8 cellular contexts compared by ENCODE assay signal in genomic region chr12:31589896-31590729, GRCh38. TPM values are rescaled to one million over a fixed set of nuclear protein-coding genes. Genes with fewer than 3 reads are reported as not detected.
A peak's percentile ranks its signal among the peaks of the same experiment; 100 is the strongest.
DNase-seq lines count a peak whose midpoint lies in the region; ATAC-seq, FAIRE-seq and TF ChIP-seq lines count a peak whose summit lies in the region.

No MANE protein-coding gene starts in this region.

- H3K4me3 ChIP-seq in Panc1 (ENCODE audit: low read depth in 2 of 2, low read length in 2 of 2) (peak overlapping the region; percentile 72 to 91), GM12878 (peak overlapping the region; percentile 87), iPS DF 6.9 (ENCODE audit: low read length) (peak overlapping the region; percentile 90)

- SMC1A ChIA-PET in GM12878 (lab: Charles Lee; ENCODE audit: uncharacterized antibody, unreplicated experiment), result no interaction called here

- in situ Hi-C loops in Panc1 (cut with HindIII; ENCODE audit: low pct_unique_long_range_greater_than_20kb, low sequenced_read_pairs) (no loop called here), GM12878 (cut with MboI) (loop anchor here (5.0 kb wide), 1 partner anchor 47 kb away; no protein-coding TSS in a partner anchor)

- peaks cover 30% of the 10 kb centered on the region for H3K4me1 ChIP-seq in Panc1 (ENCODE audit: control insufficient read depth, insufficient read depth, low read length)
- peaks cover 27% of the 10 kb centered on the region for H3K4me1 ChIP-seq in GM12878 (ENCODE audit: control insufficient read depth, insufficient read depth, low read length)
- H3K4me1 ChIP-seq in iPS DF 6.9 (ENCODE audit: control insufficient read depth, insufficient read depth, low read length), result peaks cover 4% of the 10 kb centered on the region; the same call in 1 of the 2 replicates

- TF ChIP-seq CTCF in Panc1 (IDR thresholded peaks at IDR 0.05) (peak; percentile 64), GM12878 (IDR thresholded peaks at IDR 0.05 in 2 of 3, conservative IDR thresholded peaks at IDR 0.05 in 1 of 3; ENCODE audit: control insufficient read depth in 2 of 3, extremely low read depth in 1 of 3, insufficient read depth in 1 of 3, low read depth in 3 of 3, low read length in 3 of 3) (0 out of 6 replicates have a peak, but pooled peaks of 1 of the 3 experiments have one; percentile 5)

- peak overlapping the region; percentile 88; the same call in 1 of the 2 replicates for H3K4me2 ChIP-seq in GM12878 (ENCODE audit: control insufficient read depth, insufficient read depth)

- BruUV-seq in Panc1 (replicated peaks; lab: Mats Ljungman, UMichigan) (no TSS peak), GM12878 (replicated peaks; lab: Mats Ljungman, UMichigan) (no TSS peak)

- no peak for TF ChIP-seq EP300 in GM12878 (IDR thresholded peaks at IDR 0.05; ENCODE audit: borderline replicate concordance in 1 of 2, control insufficient read depth in 1 of 2, low read depth in 2 of 2, low read length in 2 of 2)

- H3K9me3 ChIP-seq in Panc1 (ENCODE audit: control insufficient read depth, insufficient read depth, low read depth, low read length) (no peaks in the 10 kb centered on the region), GM12878 (replicated peaks; ENCODE audit: control insufficient read depth, insufficient read depth, low read length) (no peaks in the 10 kb centered on the region; the same call in 1 of the 3 replicates), iPS DF 6.9 (ENCODE audit: control insufficient read depth, insufficient read depth, low read length) (no peaks in the 10 kb centered on the region)

- H3K9ac ChIP-seq in GM12878 (ENCODE audit: control insufficient read depth, insufficient read depth, low read length), result peak overlapping the region; percentile 90

- H4K20me1 ChIP-seq in GM12878 (ENCODE audit: control insufficient read depth, insufficient read depth), result no peaks in the 10 kb centered on the region

- H3K27me3 ChIP-seq in Panc1 (ENCODE audit: control insufficient read depth, insufficient read depth, low read length) (no peaks in the 10 kb centered on the region), GM12878 (replicated peaks in 1 of 2; ENCODE audit: control insufficient read depth in 2 of 2, insufficient read depth in 2 of 2, low read length in 1 of 2) (no peaks in the 10 kb centered on the region), iPS DF 6.9 (ENCODE audit: control insufficient read depth, insufficient read depth, low read length) (no peaks in the 10 kb centered on the region)

- CTCF ChIA-PET in Panc1 (lab: Charles Lee) (no interaction called here), GM12878 (lab: Yijun Ruan, JAX) (no interaction called here)

- peak overlapping the region; percentile 79 for H2AFZ ChIP-seq in GM12878 (ENCODE audit: control insufficient read depth, low read depth, low read length)

- FAIRE-seq in GM12878 (lab: Jason Lieb, UNC), result no peak

- peaks cover 55% of the 10 kb centered on the region for H3K79me2 ChIP-seq in GM12878 (ENCODE audit: control insufficient read depth, insufficient read depth, low read length)

- intact Hi-C loops in Panc1 (cut with micrococcal nuclease; ENCODE audit: unreplicated experiment), result loop anchor here (10.0 kb wide), 1 partner anchor 55 kb away; no protein-coding TSS in a partner anchor
- intact Hi-C loops in GM12878 (cut with micrococcal nuclease; ENCODE audit: unreplicated experiment), result loop anchor here (2.0 to 5.0 kb wide), 3 partner anchors 47 to 183 kb away; no protein-coding TSS in a partner anchor

- H3K36me3 ChIP-seq in Panc1 (ENCODE audit: control insufficient read depth, insufficient read depth, low read length) (no peaks in the 10 kb centered on the region), GM12878 (ENCODE audit: control insufficient read depth in 2 of 2, insufficient read depth in 2 of 2, low read length in 1 of 2) (no peaks in the 10 kb centered on the region), iPS DF 6.9 (ENCODE audit: control insufficient read depth, insufficient read depth, low read length) (no peaks in the 10 kb centered on the region)

- peak; percentile 65; the same call in 1 of the 2 replicates for TF ChIP-seq POLR2A in GM12878 (IDR thresholded peaks at IDR 0.05; ENCODE audit: low read depth, low read length)

- RAD21 ChIA-PET in GM12878 (lab: Charles Lee; ENCODE audit: unreplicated experiment), result no interaction called here

- ATAC-seq in GM19467 (IDR thresholded peaks at IDR 0.05; ENCODE audit: unreplicated experiment), result peak; percentile 27
- ATAC-seq in HG03521 (IDR thresholded peaks at IDR 0.05; ENCODE audit: unreplicated experiment), result peak; percentile 31
- ATAC-seq in Panc1, result peak; percentile 75
- ATAC-seq in GM12878, result peak; percentile 64

- 1% methylated on average over 68 of the region's 98 CpGs for WGBS in GM12878 (ENCODE audit: insufficient coverage, insufficient replicate concordance, low lambda C conversion rate, missing lambda C conversion rate)
- WGBS in iPS DF 6.9 (ENCODE audit: insufficient coverage, insufficient read length), result no CpG with 5 or more reads among the region's 98 CpGs

- H3K27ac ChIP-seq in Panc1 (ENCODE audit: low read length) (peak overlapping the region; percentile 86), GM12878 (ENCODE audit: control insufficient read depth, insufficient read depth) (peak overlapping the region; percentile 93), iPS DF 6.9 (ENCODE audit: low read length) (no peak overlapping the region)

- DNase-seq in DMS79 (lab: John Stamatoyannopoulos, UW) (peak; percentile 22), Panc1 (ENCODE audit: low read depth, low spot score) (peak; percentile 46), GM12878 (ENCODE audit: low read depth, low spot score) (no peak), iPS DF 6.9 (ENCODE audit: low read depth, low spot score) (no peak), renal cortical epithelial cell (ENCODE audit: low read depth) (peak; percentile 56), SKM-1 (lab: John Stamatoyannopoulos, UW; ENCODE audit: unreplicated experiment) (no peak)

- POLR2A ChIA-PET in Panc1 (lab: Charles Lee), result no interaction called here
- POLR2A ChIA-PET in GM12878 (lab: Charles Lee), result interaction anchor here (0.6 kb wide), 1 partner anchor 14 kb away, joined by 5 read pairs; no protein-coding TSS in a partner anchor

- peak; percentile 34; the same call in 1 of the 2 replicates for TF ChIP-seq RAD21 in GM12878 (IDR thresholded peaks at IDR 0.05; ENCODE audit: insufficient read depth, low read depth, low read length)

TF ChIP-seq in GM12878, 131 proteins besides CTCF, POLR2A, EP300 and RAD21 (continues in another document):
- TF ChIP-seq USF1 (IDR thresholded peaks at IDR 0.05; ENCODE audit: borderline replicate concordance, extremely low read length, insufficient read depth, low read depth, low read length) (peak; percentile 70), BHLHE40 (IDR thresholded peaks at IDR 0.05; ENCODE audit: borderline replicate concordance in 1 of 2, low read depth in 2 of 2, low read length in 1 of 2) (peak; percentile 76 to 90; a peak in 3 of 4 replicates), TCF3 (IDR thresholded peaks at IDR 0.05; ENCODE audit: borderline replicate concordance, insufficient read depth, low read depth, low read length) (no peak), PML (IDR thresholded peaks at IDR 0.05; ENCODE audit: low read length) (no peak), EED (IDR thresholded peaks at IDR 0.05; ENCODE audit: low read depth) (peak; percentile 50; the same call in 1 of the 2 replicates), RUNX3 (IDR thresholded peaks at IDR 0.05; ENCODE audit: low read length) (peak; percentile 44; the same call in 1 of the 2 replicates), KAT2A (conservative IDR thresholded peaks at IDR 0.05; ENCODE audit: control insufficient read depth, low read depth, low read length) (no peak), SREBF1 (IDR thresholded peaks at IDR 0.05; ENCODE audit: low read length) (no peak), TCF12 (IDR thresholded peaks at IDR 0.05; ENCODE audit: low read depth, low read length) (0 out of 2 replicates have a peak, but pooled peaks have one; percentile 14), NR2C2 (IDR thresholded peaks at IDR 0.05; ENCODE audit: borderline replicate concordance, control insufficient read depth, insufficient read length, low read depth) (no peak), SMAD5 (IDR thresholded peaks at IDR 0.05; ENCODE audit: low read depth) (no peak)

RNA-seq across cellular contexts. Expression of gene DENND5B, which starts 0.8 kb away (rescaled TPM):
- total RNA-seq in Panc1 (2021; ENCODE audit: unreplicated experiment) (36.8 TPM), GM12878 (2014; rRNA removed) (25.9 and 27.2 TPM in 2 replicates), GM12878 (2014; rRNA removed; fragmentation: Illumina TruSeq; extraction: Trizol) (25.0 and 25.2 TPM in 2 replicates), GM12878 (2021) (27.8 and 32.5 TPM in 2 replicates), renal cortical epithelial cell (9.2 and 23.9 TPM in 2 replicates)
- polyA plus RNA-seq in Panc1 (2012; ENCODE audit: insufficient read length), result 10.5 TPM
- total RNA-seq in GM12878 (2013; cell fraction: nucleolus; rRNA removed), result 7.7 and 8.7 TPM in 2 replicates
- polyA plus RNA-seq in GM12878 (2011; ENCODE audit: low read depth), result 12.4 TPM
- polyA plus RNA-seq in GM12878 (2011; rRNA removed) (0.27 and 0.39 TPM in 2 replicates), GM12878 (2014; fragmentation: Illumina TruSeq; extraction: Trizol) (25.6 and 31.5 TPM in 2 replicates), GM12878 (2014; fragmentation: Nextera tagmentation; extraction: Ambion mirVana) (1 to 10 TPM; 5.0 to 5.9 TPM), GM12878 (2014; rRNA removed) (14.6 and 16.1 TPM in 2 replicates), GM12878 (2016; fragmentation: Nextera tagmentation; extraction: Ambion mirVana) (10 to 100 TPM; 11.6 to 25.2 TPM)
- 0.27 and 0.30 TPM in 2 replicates for polyA plus RNA-seq in GM12878 (2011; cell fraction: cytosol; rRNA removed)
- 0.06 and 0.20 TPM in 2 replicates for polyA plus RNA-seq in GM12878 (2011; cell fraction: nucleus; rRNA removed)
- 13.0 and 13.2 TPM in 2 replicates for polyA plus RNA-seq in GM12878 (2012)
- polyA minus RNA-seq in GM12878 (2011; rRNA and poly(A)+ RNA removed), result 0.26 and 0.59 TPM in 2 replicates
- 0.67 and 0.73 TPM in 2 replicates for polyA minus RNA-seq in GM12878 (2011; cell fraction: cytosol; rRNA and poly(A)+ RNA removed)
- 0.60 and 0.77 TPM in 2 replicates for polyA minus RNA-seq in GM12878 (2011; cell fraction: nucleus; rRNA and poly(A)+ RNA removed)

Comparison
In these comparisons a context has a peak if more than half of its experiments do, and no peak if none do; other contexts are left out.
1. DNase-seq: peak in DMS79 (single experiment), Panc1 (single experiment) and renal cortical epithelial cell (single experiment); none in GM12878 (single experiment), iPS DF 6.9 (single experiment) and SKM-1 (single experiment).
2. Peak in every context shown above with its lines, with median percentiles within 50 percentile points of each other: ATAC-seq and H3K4me3 ChIP-seq.